In genomic region chr19:7632340-7633203, GRCh38 we compare ENCODE assay signal across 1 cellular context.
A peak's percentile ranks its signal among the peaks of the same experiment; 100 is the strongest.
TF ChIP-seq lines count a peak whose summit lies in the region.

No MANE protein-coding gene starts in this region.

TF ChIP-seq in HepG2, 621 proteins besides CTCF, POLR2A, EP300 and RAD21:
- peak; percentile 23 for TF ChIP-seq AGO2 (optimal IDR thresholded peaks at IDR 0.05; ENCODE audit: low read depth, low read length)
- TF ChIP-seq CSRNP2 (CRISPR knock-in tag; conservative IDR thresholded peaks at IDR 0.05; ENCODE audit: low read depth) = no peak
